ENCODE assay signal across 8 cellular contexts in genomic region chr12:28092396-28092795, GRCh38.
"Had no signal": no experiment of that assay in that cellular context is flagged by ENCODE, and none has a peak within 500 bp of the region (broad histone marks: within the 10 kb centered on the region; RNA-seq: fewer than 3 reads in every experiment).

No MANE protein-coding gene starts in this region.

- H3K4me3 ChIP-seq: GM23338 had no signal

- FAIRE-seq: H1, H54 had no signal

- H3K27ac ChIP-seq: KMS-11 had no signal

- ATAC-seq: GM23338 had no signal

- DNase-seq: H9, HCEC 1CT, IMR-90, KBM-7 had no signal

- H2AFZ ChIP-seq: GM23338 had no signal

- H3K4me2 ChIP-seq: GM23338, KMS-11 had no signal

- H3K9ac ChIP-seq: KMS-11 had no signal
